Comparison of ENCODE assay signal across 17 cellular contexts in genomic region chr5:22651355-22651754, GRCh38.
DNase-seq lines count a peak whose midpoint lies in the region; TF ChIP-seq lines count a peak whose summit lies in the region.
"Had no signal": no experiment of that assay in that cellular context is flagged by ENCODE, and none has a peak within 500 bp of the region (broad histone marks: within the 10 kb centered on the region; RNA-seq: fewer than 3 reads in every experiment).

No MANE protein-coding gene starts in this region.

- no peaks in the 10 kb centered on the region for H3K27me3 Mint-ChIP-seq in endodermal cell (ENCODE audit: insufficient read depth)
- H3K27me3 Mint-ChIP-seq: B cell had no signal

- H3K36me3 ChIP-seq in endodermal cell (ENCODE audit: control insufficient read depth, insufficient read depth, low read length): no peaks in the 10 kb centered on the region
- H3K36me3 ChIP-seq: SJSA1 had no signal

- H3K4me3 Mint-ChIP-seq in endodermal cell: peak overlapping the region; percentile 6
- H3K4me3 Mint-ChIP-seq: B cell, CD14-positive monocyte had no signal

- peak overlapping the region; percentile 70 for H3K27ac Mint-ChIP-seq in endodermal cell
- H3K27ac Mint-ChIP-seq: B cell, CD14-positive monocyte had no signal

- peaks cover 10% of the 10 kb centered on the region for H3K9me3 ChIP-seq in endodermal cell (ENCODE audit: control insufficient read depth, low read length)
- H3K9me3 ChIP-seq: SJSA1 had no signal

- peaks cover 32% of the 10 kb centered on the region for H3K4me1 Mint-ChIP-seq in endodermal cell
- H3K4me1 Mint-ChIP-seq: B cell, CD14-positive monocyte had no signal

- no peak overlapping the region for H3K9ac ChIP-seq in endodermal cell (ENCODE audit: extremely low read depth, low read length, poor library complexity, severe bottlenecking)

- H3K4me1 ChIP-seq in endodermal cell (ENCODE audit: control insufficient read depth, insufficient read depth, low read length): peaks cover 3% of the 10 kb centered on the region
- H3K4me1 ChIP-seq: SJSA1 had no signal

- no peak for TF ChIP-seq CTCF in endodermal cell (conservative IDR thresholded peaks at IDR 0.05)

- H3K4me3 ChIP-seq in endodermal cell (ENCODE audit: low read length): no peak overlapping the region
- H3K4me3 ChIP-seq: SJSA1 had no signal

- H3K9me3 Mint-ChIP-seq in endodermal cell: no peaks in the 10 kb centered on the region

- no peaks in the 10 kb centered on the region for H3K27me3 ChIP-seq in endodermal cell (ENCODE audit: control insufficient read depth, insufficient read depth, low read length, poor library complexity, severe bottlenecking)
- H3K27me3 ChIP-seq: SJSA1 had no signal

- peak; percentile 3 for DNase-seq in NCI-H345 (lab: John Stamatoyannopoulos, UW)
- DNase-seq in NCI-H345 treated with DMSO at 0.1 percent for 48 hours (lab: John Stamatoyannopoulos, UW; ENCODE audit: unreplicated experiment): no peak
- peak; percentile 7 for DNase-seq in HT1080 (ENCODE audit: low read depth)
- peak; percentile 87 for DNase-seq in NCI-H69 (lab: John Stamatoyannopoulos, UW)
- no peak for DNase-seq in endodermal cell
- DNase-seq in germinal center (ENCODE audit: low spot score): no peak
- DNase-seq in NCI-H2196 (lab: John Stamatoyannopoulos, UW; ENCODE audit: unreplicated experiment): no peak
- no peak for DNase-seq in mesenteric fat pad (ENCODE audit: low spot score)
- DNase-seq: DMS79, MM.1S, NCI-H1048, NCI-H1417 treated with DMSO at 0.1 percent for 48 hours, NCI-H187 treated with DMSO at 0.1 percent for 48 hours, T-helper 2 cell had no signal

- H3K36me3 Mint-ChIP-seq in endodermal cell (ENCODE audit: low read depth): peaks cover 2% of the 10 kb centered on the region
- H3K36me3 Mint-ChIP-seq: CD14-positive monocyte had no signal

- no peak overlapping the region for H3K27ac ChIP-seq in endodermal cell (ENCODE audit: low read depth, low read length)
- H3K27ac ChIP-seq: SJSA1 had no signal

Comparison
In these comparisons a context has a peak if more than half of its experiments do, and no peak if none do; other contexts are left out.
1. DNase-seq: peak in NCI-H345 (single experiment), HT1080 (single experiment) and NCI-H69 (single experiment); none in NCI-H345 treated with DMSO at 0.1 percent for 48 hours (single experiment), endodermal cell (single experiment), germinal center (single experiment), NCI-H2196 (single experiment) and mesenteric fat pad (single experiment).